ENCODE assay signal across 8 cellular contexts in genomic region chr14:22887990-22888378, GRCh38.
DNase-seq lines count a peak whose midpoint lies in the region; ATAC-seq lines count a peak whose summit lies in the region.

No MANE protein-coding gene starts in this region.

- H3K36me3 Mint-ChIP-seq in T-helper 1 cell treated with Interleukin-12 subunit alpha and Interleukin-12 subunit beta and Interleukin-4 antibody, amounts not matched to agents 30 μg/mL and 1 μg/mL, for 36 hours (ENCODE audit: low read depth), result peaks cover 6% of the 10 kb centered on the region
- H3K36me3 Mint-ChIP-seq in stimulated activated naive B cell treated with anti-CD40 and anti-IgM and Interleukin-4, amounts not matched to agents 10 μg/mL and 1 μg/mL and 100 μg/mL, for 72 hours, result peaks cover 2 to 20% of the 10 kb centered on the region in 2 donors

- H3K27ac Mint-ChIP-seq in T-helper 1 cell treated with Interleukin-12 subunit alpha and Interleukin-12 subunit beta and Interleukin-4 antibody, amounts not matched to agents 30 μg/mL and 1 μg/mL, for 36 hours, result peak overlapping the region; percentile 92
- peak overlapping the region; percentile 96 for H3K27ac Mint-ChIP-seq in stimulated activated naive B cell treated with anti-CD40 and anti-IgM and Interleukin-4, amounts not matched to agents 10 μg/mL and 1 μg/mL and 100 μg/mL, for 72 hours

- peaks cover 8% of the 10 kb centered on the region for H3K4me1 ChIP-seq in iPS-15b (ENCODE audit: control insufficient read depth, insufficient read depth, low read length)

- H3K4me3 ChIP-seq in iPS-15b (ENCODE audit: low read depth, low read length), result peak overlapping the region; percentile 64

- H3K36me3 ChIP-seq in iPS-15b (ENCODE audit: control insufficient read depth, insufficient read depth, low read length), result no peaks in the 10 kb centered on the region

- ATAC-seq in HG03175 (IDR thresholded peaks at IDR 0.05; ENCODE audit: unreplicated experiment), result peak; percentile 38
- ATAC-seq in stimulated activated naive B cell treated with anti-CD40 and anti-IgM and Interleukin-4, amounts not matched to agents 10 μg/mL and 1 μg/mL and 100 μg/mL, for 72 hours (replicated peaks), result peak; percentile 70 to 73

- no peaks in the 10 kb centered on the region for H3K9me3 Mint-ChIP-seq in T-helper 1 cell treated with Interleukin-12 subunit alpha and Interleukin-12 subunit beta and Interleukin-4 antibody, amounts not matched to agents 30 μg/mL and 1 μg/mL, for 36 hours
- no peaks in the 10 kb centered on the region for H3K9me3 Mint-ChIP-seq in stimulated activated naive B cell treated with anti-CD40 and anti-IgM and Interleukin-4, amounts not matched to agents 10 μg/mL and 1 μg/mL and 100 μg/mL, for 72 hours

- DNase-seq in T-helper 1 cell (no peak), C1 segment of cervical spinal cord (lab: John Stamatoyannopoulos, UW) (no peak), cerebellar cortex (ENCODE audit: low spot score) (no peak)
- DNase-seq in activated CD8-positive, alpha-beta memory T cell treated with anti-CD3 and anti-CD28 coated beads for 24 hours, result peak; percentile 78
- DNase-seq in stimulated activated naive B cell treated with anti-CD40 and anti-IgM and Interleukin-4, amounts not matched to agents 10 μg/mL and 1 μg/mL and 100 μg/mL, for 72 hours, result peak; percentile 79

- peaks cover 13% of the 10 kb centered on the region for H3K27me3 Mint-ChIP-seq in T-helper 1 cell treated with Interleukin-12 subunit alpha and Interleukin-12 subunit beta and Interleukin-4 antibody, amounts not matched to agents 30 μg/mL and 1 μg/mL, for 36 hours (ENCODE audit: low read depth)
- no peaks in the 10 kb centered on the region for H3K27me3 Mint-ChIP-seq in stimulated activated naive B cell treated with anti-CD40 and anti-IgM and Interleukin-4, amounts not matched to agents 10 μg/mL and 1 μg/mL and 100 μg/mL, for 72 hours

- peaks cover 37% of the 10 kb centered on the region for H3K4me1 Mint-ChIP-seq in T-helper 1 cell treated with Interleukin-12 subunit alpha and Interleukin-12 subunit beta and Interleukin-4 antibody, amounts not matched to agents 30 μg/mL and 1 μg/mL, for 36 hours (ENCODE audit: low read depth)
- H3K4me1 Mint-ChIP-seq in stimulated activated naive B cell treated with anti-CD40 and anti-IgM and Interleukin-4, amounts not matched to agents 10 μg/mL and 1 μg/mL and 100 μg/mL, for 72 hours, result peaks cover 54 to 64% of the 10 kb centered on the region in 2 donors

- H3K9me3 ChIP-seq in iPS-15b (ENCODE audit: control insufficient read depth, insufficient read depth, low read length), result no peaks in the 10 kb centered on the region

- peaks cover 26% of the 10 kb centered on the region for H3K27me3 ChIP-seq in iPS-15b (ENCODE audit: control insufficient read depth, insufficient read depth, low read length)

- H3K9ac ChIP-seq in iPS-15b (ENCODE audit: low read depth, low read length), result no peak overlapping the region

- peak overlapping the region; percentile 95 for H3K4me3 Mint-ChIP-seq in T-helper 1 cell treated with Interleukin-12 subunit alpha and Interleukin-12 subunit beta and Interleukin-4 antibody, amounts not matched to agents 30 μg/mL and 1 μg/mL, for 36 hours
- peak overlapping the region; percentile 83 to 85 for H3K4me3 Mint-ChIP-seq in stimulated activated naive B cell treated with anti-CD40 and anti-IgM and Interleukin-4, amounts not matched to agents 10 μg/mL and 1 μg/mL and 100 μg/mL, for 72 hours

Comparison
In these comparisons a context has a peak if more than half of its experiments do, and no peak if none do; other contexts are left out.
1. DNase-seq: peak in activated CD8-positive, alpha-beta memory T cell treated with anti-CD3 and anti-CD28 coated beads for 24 hours (single experiment) and stimulated activated naive B cell treated with anti-CD40 and anti-IgM and Interleukin-4, amounts not matched to agents 10 μg/mL and 1 μg/mL and 100 μg/mL, for 72 hours (single experiment); none in T-helper 1 cell (0 of 5), C1 segment of cervical spinal cord (0 of 14) and cerebellar cortex (single experiment).